Comparison of ENCODE assay signal across 15 cellular contexts in the genomic region with DNA sequence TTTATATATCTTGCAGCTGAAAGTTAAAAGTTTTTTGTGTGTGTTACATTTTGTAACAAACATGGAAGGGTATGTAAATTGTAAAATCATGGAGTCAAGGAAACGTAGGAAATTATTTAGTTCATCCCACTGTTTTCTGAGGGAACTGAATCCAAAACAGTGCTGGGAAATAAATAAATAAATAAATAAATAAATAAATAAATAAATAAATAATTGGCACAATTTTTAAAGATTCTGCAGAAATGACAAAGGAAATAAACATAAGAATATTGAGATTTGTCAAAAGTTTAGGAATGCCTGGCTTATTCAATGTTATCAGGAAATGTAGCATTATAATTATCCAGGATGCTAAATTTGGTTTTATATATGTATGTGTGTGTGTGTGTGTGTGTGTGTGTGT.
"Had no signal": no experiment of that assay in that cellular context is flagged by ENCODE, and none has a peak within 500 bp of the region (broad histone marks: within the 10 kb centered on the region; RNA-seq: fewer than 3 reads in every experiment).

No MANE protein-coding gene starts in this region.

- H3K27ac ChIP-seq: neutrophil, upper lobe of left lung had no signal

- H3K4me3 ChIP-seq: upper lobe of left lung had no signal

- H3K36me3 ChIP-seq: neutrophil had no signal

- H3K27ac Mint-ChIP-seq: naive B cell; stimulated activated memory B cell treated with anti-CD40 and anti-IgM and Interleukin-4, amounts not matched to agents 10 μg/mL and 1 μg/mL and 100 μg/mL, for 72 hours; stimulated activated naive CD8-positive, alpha-beta T cell treated with anti-CD3 and anti-CD28 coated beads, Interleukin-15, Interleukin-2, amounts not matched to agents 100 ng/mL and 50 ng/mL, for 24 hours had no signal

- H3K4me3 Mint-ChIP-seq: central memory CD8-positive, alpha-beta T cell; naive B cell; stimulated activated memory B cell treated with anti-CD40 and anti-IgM and Interleukin-4, amounts not matched to agents 10 μg/mL and 1 μg/mL and 100 μg/mL, for 72 hours; stimulated activated naive CD8-positive, alpha-beta T cell treated with anti-CD3 and anti-CD28 coated beads, Interleukin-15, Interleukin-2, amounts not matched to agents 100 ng/mL and 50 ng/mL, for 24 hours had no signal

- ATAC-seq: esophagus mucosa; heart left ventricle; stimulated activated memory B cell treated with anti-CD40 and anti-IgM and Interleukin-4, amounts not matched to agents 10 μg/mL and 1 μg/mL and 100 μg/mL, for 72 hours had no signal

- H3K4me1 Mint-ChIP-seq: central memory CD8-positive, alpha-beta T cell; naive B cell had no signal

- H3K36me3 Mint-ChIP-seq: stimulated activated memory B cell treated with anti-CD40 and anti-IgM and Interleukin-4, amounts not matched to agents 10 μg/mL and 1 μg/mL and 100 μg/mL, for 72 hours had no signal

- DNase-seq: effector memory CD4-positive, alpha-beta T cell; heart left ventricle; hypothalamus; kidney glomerular epithelial cell; mesendoderm; naive B cell; posterior cingulate gyrus; small intestine; stimulated activated CD4-positive, alpha-beta T cell treated with anti-CD3 and anti-CD28 coated beads, Interleukin-2, amount 100 ng/mL, for 48 hours; upper lobe of left lung had no signal

- H3K27me3 ChIP-seq: heart left ventricle, upper lobe of left lung had no signal

- H3K9me3 ChIP-seq: neutrophil had no signal
